Comparison of ENCODE assay signal across 1 cellular context in the genomic region with DNA sequence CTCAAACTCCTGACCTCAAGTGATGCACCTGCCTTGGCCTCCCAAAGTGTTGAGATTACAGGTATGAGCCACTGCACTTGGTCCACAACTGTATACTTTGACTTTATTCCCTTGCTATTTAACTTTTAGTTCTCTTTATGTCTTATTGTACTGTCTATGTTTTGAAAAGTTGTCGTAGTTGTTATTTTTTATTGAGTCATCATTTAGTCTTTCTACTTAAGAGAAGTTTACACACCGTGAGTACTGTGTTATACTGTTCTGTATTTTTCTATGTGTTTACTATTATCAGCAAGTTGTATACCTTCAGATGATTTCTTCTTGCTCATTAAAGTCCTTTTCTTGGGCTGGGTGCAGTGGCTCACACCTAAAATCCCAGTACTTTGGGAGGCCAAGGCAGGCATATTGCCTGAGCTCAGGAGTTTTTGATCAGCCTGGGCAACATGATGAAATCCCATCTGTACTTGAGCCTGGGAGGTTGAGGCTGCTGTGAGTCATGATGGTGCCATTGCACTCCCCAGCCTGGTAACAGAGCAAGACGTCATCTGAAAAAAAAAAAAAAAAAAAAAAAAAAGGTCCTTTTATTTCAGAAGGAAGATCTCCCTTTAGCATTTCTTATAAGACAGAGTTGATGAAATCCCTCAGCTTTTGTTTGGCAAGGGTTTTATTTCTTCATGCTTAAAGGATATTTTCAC.
TF ChIP-seq lines count a peak whose summit lies in the region.

No MANE protein-coding gene starts in this region.

TF ChIP-seq in K562, 482 proteins besides CTCF, POLR2A, EP300 and RAD21 (continued from another document):
- TF ChIP-seq CEBPG (CRISPR knock-in tag; IDR thresholded peaks at IDR 0.05) (no peak), CEBPG (tag; conservative IDR thresholded peaks at IDR 0.05 in 1 of 2, IDR thresholded peaks at IDR 0.05 in 1 of 2) (peak in 1 of 2 experiments; percentile 67; a peak in 2 of 4 replicates), FOSL1 (tag; conservative IDR thresholded peaks at IDR 0.05) (peak; percentile 36; the same call in 1 of the 2 replicates), CREBBP (IDR thresholded peaks at IDR 0.05; ENCODE audit: low read depth, low read length) (no peak), C11orf30 (IDR thresholded peaks at IDR 0.05; ENCODE audit: low read depth) (peak; percentile 55; the same call in 1 of the 2 replicates), CHD1 (IDR thresholded peaks at IDR 0.05; ENCODE audit: low read length) (no peak)
